In genomic region chr3:148954981-148955380, GRCh38 we compare ENCODE assay signal across 15 cellular contexts. TPM values are rescaled to one million over a fixed set of nuclear protein-coding genes. Genes with fewer than 3 reads are reported as not detected.
DNase-seq lines count a peak whose midpoint lies in the region; ATAC-seq and TF ChIP-seq lines count a peak whose summit lies in the region.
"Had no signal": no experiment of that assay in that cellular context is flagged by ENCODE, and none has a peak within 500 bp of the region (broad histone marks: within the 10 kb centered on the region; RNA-seq: fewer than 3 reads in every experiment).

No MANE protein-coding gene starts in this region.

- H3K79me2 ChIP-seq in KMS-11 (ENCODE audit: insufficient read depth, low read depth), result no peaks in the 10 kb centered on the region

- H3K27ac ChIP-seq in KMS-11, result no peak overlapping the region
- peak overlapping the region; percentile 85 to 93 (median 88) for H3K27ac ChIP-seq in esophagus muscularis mucosa (replicated peaks in 1 of 4)
- H3K27ac ChIP-seq in prostate gland, result peak overlapping the region; percentile 56 to 79
- peak overlapping the region; percentile 88 to 99 for H3K27ac ChIP-seq in uterus

- H4K20me1 ChIP-seq in KMS-11 (ENCODE audit: insufficient read depth), result no peaks in the 10 kb centered on the region

- TF ChIP-seq EP300 in esophagus muscularis mucosa (IDR thresholded peaks at IDR 0.05), result no peak

- no peak overlapping the region for H3K4me3 ChIP-seq in KMS-11 (IDR thresholded peaks at IDR 0.05; ENCODE audit: insufficient read depth, low read depth, low read length)
- no peak overlapping the region for H3K4me3 ChIP-seq in esophagus muscularis mucosa
- H3K4me3 ChIP-seq in prostate gland, result no peak overlapping the region
- H3K4me3 ChIP-seq in uterus, result no peak overlapping the region
- H3K4me3 ChIP-seq: MG63, ovary, suprapubic skin had no signal

- H3K9ac ChIP-seq in KMS-11, result no peak overlapping the region

- no peak for TF ChIP-seq CTCF in KMS-11 (conservative IDR thresholded peaks at IDR 0.05; ENCODE audit: low read depth, low read length)
- no peak for TF ChIP-seq CTCF in esophagus muscularis mucosa (IDR thresholded peaks at IDR 0.05)
- no peak for TF ChIP-seq CTCF in prostate gland (IDR thresholded peaks at IDR 0.05)
- TF ChIP-seq CTCF in uterus (IDR thresholded peaks at IDR 0.05), result no peak

- TF ChIP-seq POLR2A in esophagus muscularis mucosa (IDR thresholded peaks at IDR 0.05; ENCODE audit: low read depth), result no peak
- TF ChIP-seq POLR2A in prostate gland (IDR thresholded peaks at IDR 0.05), result no peak
- TF ChIP-seq POLR2A in uterus (IDR thresholded peaks at IDR 0.05), result no peak

- 80% methylated on average over 4 of the region's 4 CpGs for WGBS in esophagus muscularis mucosa
- WGBS in prostate gland, result 60% methylated on average over 4 of the region's 4 CpGs

- H3K4me2 ChIP-seq in KMS-11, result no peak overlapping the region; the same call in 1 of the 2 replicates

- peak overlapping the region; percentile 46; the same call in 1 of the 2 replicates for H2AFZ ChIP-seq in KMS-11 (ENCODE audit: low read depth)

- H3K9me3 ChIP-seq in esophagus muscularis mucosa (no peaks in the 10 kb centered on the region), prostate gland (no peaks in the 10 kb centered on the region), uterus (no peaks in the 10 kb centered on the region)
- H3K9me3 ChIP-seq: MG63, ovary, suprapubic skin had no signal

- intact Hi-C loops in esophagus muscularis mucosa (cut with DNase I), result loop anchor here (1.0 to 10.0 kb wide), 4 partner anchors 60 to 522 kb away; no protein-coding TSS in a partner anchor
- intact Hi-C loops in prostate gland (cut with DNase I), result loop anchor here (2.0 to 10.0 kb wide), 5 partner anchors 57 to 767 kb away; partner anchors contain the start of genes HPS3 and TM4SF4
- intact Hi-C loops in uterus (cut with DNase I; ENCODE audit: low total_unique reads), result loop anchor here (10.0 kb wide), 1 partner anchor 320 kb away; no protein-coding TSS in a partner anchor

- ATAC-seq in HG03139 (IDR thresholded peaks at IDR 0.05; ENCODE audit: unreplicated experiment) (no peak), HG02759 (IDR thresholded peaks at IDR 0.05; ENCODE audit: unreplicated experiment) (no peak)
- ATAC-seq: naive thymus-derived CD8-positive, alpha-beta T cell had no signal

- H3K27me3 ChIP-seq in KMS-11 (ENCODE audit: insufficient read depth, low read depth) (no peaks in the 10 kb centered on the region), esophagus muscularis mucosa (no peaks in the 10 kb centered on the region), prostate gland (replicated peaks; ENCODE audit: insufficient read depth) (no peaks in the 10 kb centered on the region), uterus (no peaks in the 10 kb centered on the region)
- H3K27me3 ChIP-seq: brain microvascular endothelial cell, MG63, ovary, suprapubic skin had no signal

- DNase-seq in esophagus muscularis mucosa (ENCODE audit: extremely low spot score) (no peak), prostate gland (ENCODE audit: low spot score) (no peak), uterus (no peak), D341Med (ENCODE audit: low spot score) (no peak)
- DNase-seq: activated CD4-positive, alpha-beta T cell treated with anti-CD3 and anti-CD28 coated beads, Interleukin-2, amount 50 U/mL, for 48 hours; activated CD4-positive, CD25-positive, alpha-beta regulatory T cell; T-helper 9 cell had no signal

- H3K4me1 ChIP-seq in KMS-11 (ENCODE audit: low read depth, poor library complexity, severe bottlenecking), result peaks cover 17% of the 10 kb centered on the region
- peaks cover 2 to 41% (median 34%) of the 10 kb centered on the region in 4 donors for H3K4me1 ChIP-seq in esophagus muscularis mucosa
- H3K4me1 ChIP-seq in prostate gland (replicated peaks), result no peaks in the 10 kb centered on the region
- peaks cover 0 to 10% of the 10 kb centered on the region in 2 donors for H3K4me1 ChIP-seq in uterus

- H3K36me3 ChIP-seq in KMS-11 (ENCODE audit: insufficient read depth), result no peaks in the 10 kb centered on the region
- H3K36me3 ChIP-seq in esophagus muscularis mucosa, result no peaks in the 10 kb centered on the region
- H3K36me3 ChIP-seq in prostate gland, result no peaks in the 10 kb centered on the region
- H3K36me3 ChIP-seq in uterus, result no peaks in the 10 kb centered on the region
- H3K36me3 ChIP-seq: brain microvascular endothelial cell, MG63, ovary, suprapubic skin had no signal

RNA-seq across cellular contexts. Expression of gene GYG1, which starts 36.4 kb away (rescaled TPM):
- total RNA-seq in esophagus muscularis mucosa (100 to 1,000 TPM; 101 to 177 (median 141) TPM), prostate gland (10 to 100 TPM; 37.4 to 69.5 TPM), uterus (100 to 1,000 TPM in 1 of 4 donors, 10 to 100 TPM in 3; 37.4 to 122 (median 64.2) TPM)
